Comparison of ENCODE assay signal across 9 cellular contexts in the genomic region with DNA sequence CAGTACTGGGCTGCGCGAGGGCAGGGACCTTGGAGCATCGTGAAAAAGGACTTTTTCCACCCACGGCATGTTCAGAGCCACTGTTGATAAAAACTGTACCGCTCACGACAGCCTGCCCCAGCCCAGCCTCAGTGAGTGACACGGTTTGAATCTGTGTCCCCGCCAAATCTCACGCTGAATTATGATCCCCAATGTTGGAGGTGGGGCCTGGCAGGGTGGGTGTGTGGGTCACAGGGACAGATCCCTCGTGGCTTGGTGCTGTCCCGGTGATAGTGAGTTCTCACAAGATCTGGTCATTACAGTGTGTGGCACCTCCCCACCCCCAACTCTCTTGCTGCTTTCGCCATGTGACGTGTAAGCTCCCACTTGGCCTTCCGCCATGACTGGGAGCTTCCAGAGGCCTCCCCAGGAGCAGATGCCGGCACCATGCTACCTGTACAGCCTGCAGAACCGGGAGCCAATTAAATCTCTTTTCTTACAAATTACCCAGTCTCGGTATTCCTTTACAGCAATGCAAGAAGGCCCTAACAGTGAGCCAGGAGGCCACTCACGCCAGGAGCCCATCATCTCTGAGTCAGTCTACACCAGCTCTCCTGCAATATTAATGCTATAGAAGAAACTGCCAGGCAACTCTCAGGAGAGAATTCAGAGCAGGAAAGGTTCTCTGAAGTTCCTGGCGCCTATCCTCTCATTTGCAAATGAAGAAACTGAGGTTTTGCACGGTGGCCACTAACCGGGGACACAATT. TPM values are rescaled to one million over a fixed set of nuclear protein-coding genes. Genes with fewer than 3 reads are reported as not detected.
DNase-seq lines count a peak whose midpoint lies in the region; ATAC-seq, FAIRE-seq and TF ChIP-seq lines count a peak whose summit lies in the region.
"Had no signal": no experiment of that assay in that cellular context is flagged by ENCODE, and none has a peak within 500 bp of the region (broad histone marks: within the 10 kb centered on the region; RNA-seq: fewer than 3 reads in every experiment).

No MANE protein-coding gene starts in this region.

- no peak for ATAC-seq in activated CD8-positive, alpha-beta T cell treated with anti-CD3 and anti-CD28 coated beads for 36 hours
- ATAC-seq in stimulated activated effector memory CD8-positive, alpha-beta T cell treated with anti-CD3 and anti-CD28 coated beads, Interleukin-12 subunit alpha, Interleukin-12 subunit beta, amount 100 ng/mL, for 72 hours = no peak
- ATAC-seq in GM21528 (IDR thresholded peaks at IDR 0.05; ENCODE audit: low FRiP score, unreplicated experiment) = no peak

- intact Hi-C loops in activated CD8-positive, alpha-beta T cell treated with anti-CD3 and anti-CD28 coated beads for 36 hours (cut with micrococcal nuclease) = no loop called here

- peak overlapping the region; percentile 87 to 96 for H3K27ac ChIP-seq in right atrium auricular region

- peaks cover 18% of the 10 kb centered on the region for H3K36me3 Mint-ChIP-seq in activated CD8-positive, alpha-beta T cell treated with anti-CD3 and anti-CD28 coated beads for 36 hours (ENCODE audit: low read depth)
- peaks cover 30% of the 10 kb centered on the region for H3K36me3 Mint-ChIP-seq in stimulated activated effector memory CD8-positive, alpha-beta T cell treated with anti-CD3 and anti-CD28 coated beads, Interleukin-12 subunit alpha, Interleukin-12 subunit beta, amount 100 ng/mL, for 72 hours

- H3K4me1 Mint-ChIP-seq in activated CD8-positive, alpha-beta T cell treated with anti-CD3 and anti-CD28 coated beads for 36 hours (ENCODE audit: low read depth) = peaks cover 44% of the 10 kb centered on the region
- peaks cover 45% of the 10 kb centered on the region for H3K4me1 Mint-ChIP-seq in stimulated activated effector memory CD8-positive, alpha-beta T cell treated with anti-CD3 and anti-CD28 coated beads, Interleukin-12 subunit alpha, Interleukin-12 subunit beta, amount 100 ng/mL, for 72 hours

- DNase-seq in HFF-Myc (ENCODE audit: extremely low read depth, low read depth) (no peak), right atrium auricular region (ENCODE audit: low spot score) (no peak), NCI-H146 (lab: John Stamatoyannopoulos, UW) (no peak), NOMO-1 treated with dmso at 0.1 percent for 144 hours (lab: John Stamatoyannopoulos, UW; ENCODE audit: unreplicated experiment) (no peak), GM19239 (ENCODE audit: insufficient read length, low spot score) (no peak)
- DNase-seq in activated CD8-positive, alpha-beta T cell treated with anti-CD3 and anti-CD28 coated beads for 36 hours = no peak
- DNase-seq in stimulated activated effector memory CD8-positive, alpha-beta T cell treated with anti-CD3 and anti-CD28 coated beads, Interleukin-12 subunit alpha, Interleukin-12 subunit beta, amount 100 ng/mL, for 72 hours (ENCODE audit: low spot score in 2 of 2) = peak in 1 of 2 donors; percentile 49
- DNase-seq: SW 1271 had no signal

- peak overlapping the region; percentile 55 for H3K27ac Mint-ChIP-seq in activated CD8-positive, alpha-beta T cell treated with anti-CD3 and anti-CD28 coated beads for 36 hours
- peak overlapping the region; percentile 80 for H3K27ac Mint-ChIP-seq in stimulated activated effector memory CD8-positive, alpha-beta T cell treated with anti-CD3 and anti-CD28 coated beads, Interleukin-12 subunit alpha, Interleukin-12 subunit beta, amount 100 ng/mL, for 72 hours

- TF ChIP-seq CTCF in HFF-Myc (IDR thresholded peaks at IDR 0.05; ENCODE audit: low read depth, low read length, missing control alignments) (no peak), right atrium auricular region (IDR thresholded peaks at IDR 0.05) (no peak)
- no peak for TF ChIP-seq CTCF in activated CD8-positive, alpha-beta T cell treated with anti-CD3 and anti-CD28 coated beads for 36 hours (IDR thresholded peaks at IDR 0.05)

- H3K4me3 ChIP-seq in HFF-Myc (replicated peaks; ENCODE audit: low read depth, low read length) (peak overlapping the region; percentile 64), right atrium auricular region (peak overlapping the region; percentile 89 to 91)

- POLR2A ChIA-PET in activated CD8-positive, alpha-beta T cell treated with anti-CD3 and anti-CD28 coated beads for 36 hours (lab: Charles Lee) = interaction anchor here (1.1 to 2.3 kb wide), 3 partner anchors 10 to 76 kb away, joined by 3 to 7 read pairs (median 4); no protein-coding TSS in a partner anchor

- peaks cover 0 to 9% of the 10 kb centered on the region in 2 donors for H3K9me3 ChIP-seq in right atrium auricular region

- peak overlapping the region; percentile 68 for H3K4me3 Mint-ChIP-seq in activated CD8-positive, alpha-beta T cell treated with anti-CD3 and anti-CD28 coated beads for 36 hours
- peak overlapping the region; percentile 76 for H3K4me3 Mint-ChIP-seq in stimulated activated effector memory CD8-positive, alpha-beta T cell treated with anti-CD3 and anti-CD28 coated beads, Interleukin-12 subunit alpha, Interleukin-12 subunit beta, amount 100 ng/mL, for 72 hours

- peaks cover 13% of the 10 kb centered on the region for H3K9me3 Mint-ChIP-seq in activated CD8-positive, alpha-beta T cell treated with anti-CD3 and anti-CD28 coated beads for 36 hours
- peaks cover 3% of the 10 kb centered on the region for H3K9me3 Mint-ChIP-seq in stimulated activated effector memory CD8-positive, alpha-beta T cell treated with anti-CD3 and anti-CD28 coated beads, Interleukin-12 subunit alpha, Interleukin-12 subunit beta, amount 100 ng/mL, for 72 hours

- H3K4me1 ChIP-seq in right atrium auricular region = peaks cover 0 to 68% of the 10 kb centered on the region in 2 donors

- no peaks in the 10 kb centered on the region for H3K27me3 Mint-ChIP-seq in activated CD8-positive, alpha-beta T cell treated with anti-CD3 and anti-CD28 coated beads for 36 hours

- no peak for FAIRE-seq in GM19239 (lab: Jason Lieb, UNC)

- no peaks in the 10 kb centered on the region for H3K36me3 ChIP-seq in right atrium auricular region

- CTCF ChIA-PET in activated CD8-positive, alpha-beta T cell treated with anti-CD3 and anti-CD28 coated beads for 36 hours (lab: Charles Lee) = interaction anchor here (1.1 kb wide), 1 partner anchor 45 kb away, joined by 3 read pairs; no protein-coding TSS in a partner anchor

- H3K27me3 ChIP-seq in right atrium auricular region = no peaks in the 10 kb centered on the region

RNA-seq across cellular contexts. Expression of a gene that starts 1.3 kb away (rescaled TPM):
- 10 to 100 TPM; 32.4 to 33.1 TPM for total RNA-seq in activated CD8-positive, alpha-beta T cell treated with anti-CD3 and anti-CD28 coated beads for 36 hours
- 10 to 100 TPM; 29.6 to 41.0 TPM for total RNA-seq in right atrium auricular region
